ENCODE assay signal across 9 cellular contexts in the genomic region with DNA sequence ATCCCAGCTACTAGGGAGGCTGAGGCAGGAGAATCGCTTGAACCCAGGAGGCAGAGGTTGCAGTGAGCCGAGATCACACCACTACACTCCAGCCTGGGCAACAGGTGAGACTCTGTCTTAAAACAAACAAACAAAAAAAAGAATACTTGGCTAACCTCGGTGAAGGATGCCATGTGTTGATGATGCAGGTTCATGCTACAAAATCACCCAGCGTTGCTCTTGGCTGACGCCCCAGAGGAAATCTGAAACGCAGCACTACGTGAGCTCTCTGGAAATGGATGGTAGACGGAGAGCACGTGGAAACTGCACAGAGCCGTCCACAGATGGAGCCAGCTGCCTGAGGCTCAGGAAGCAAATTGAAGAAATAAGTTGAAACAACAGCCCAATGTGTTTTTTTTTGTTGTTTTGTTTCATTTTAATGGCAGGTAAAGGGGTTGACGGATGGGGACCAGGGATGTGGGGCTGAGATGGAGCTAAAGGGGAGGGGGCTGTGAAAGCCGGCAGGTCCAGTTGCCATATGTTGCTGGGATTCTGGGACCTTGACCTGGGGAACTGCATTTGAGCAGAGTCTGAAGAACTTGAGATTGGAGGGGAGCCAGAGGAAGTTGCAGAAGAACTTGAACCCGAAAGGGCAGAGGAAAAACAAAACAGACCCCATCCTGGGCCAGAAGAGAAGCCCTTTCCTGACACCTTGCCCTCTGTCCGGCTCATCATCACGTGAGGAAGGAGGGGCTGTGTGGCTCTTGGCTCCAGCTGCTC. TPM values are rescaled to one million over a fixed set of nuclear protein-coding genes. Genes with fewer than 3 reads are reported as not detected.
DNase-seq lines count a peak whose midpoint lies in the region; ATAC-seq and TF ChIP-seq lines count a peak whose summit lies in the region.
"Had no signal": no experiment of that assay in that cellular context is flagged by ENCODE, and none has a peak within 500 bp of the region (broad histone marks: within the 10 kb centered on the region; RNA-seq: fewer than 3 reads in every experiment).

No MANE protein-coding gene starts in this region.

- TF ChIP-seq CTCF in Peyer's patch (IDR thresholded peaks at IDR 0.05) = peak in 4 of 6 experiments; percentile 17 to 56 (median 38)
- peak; percentile 48 for TF ChIP-seq CTCF in epithelial cell of esophagus (IDR thresholded peaks at IDR 0.05; ENCODE audit: insufficient read depth, low read depth, low read length, missing control alignments)
- peak; percentile 55 for TF ChIP-seq CTCF in osteoblast (IDR thresholded peaks at IDR 0.05; ENCODE audit: extremely low read depth, low read depth, low read length)

- H3K27me3 Mint-ChIP-seq in activated CD8-positive, alpha-beta memory T cell treated with anti-CD3 and anti-CD28 coated beads, Interleukin-2, amount 10 ng/mL, durations not matched to agents 7 days and 5 days = peaks cover 2% of the 10 kb centered on the region
- H3K27me3 Mint-ChIP-seq in activated T-helper 2 cell treated with anti-CD3 and anti-CD28 coated beads, Interferon-gamma antibody, Interleukin-2, Interleukin-4, amounts not matched to agents 10 μg/mL and 5 μg/mL and 100 μg/mL, durations not matched to agents 14 hours and 24 hours and 36 hours (ENCODE audit: low read depth) = peaks cover 14% of the 10 kb centered on the region
- H3K27me3 Mint-ChIP-seq: stimulated activated naive CD8-positive, alpha-beta T cell treated with anti-CD3 and anti-CD28 coated beads, Interleukin-15, Interleukin-2, amounts not matched to agents 100 ng/mL and 50 ng/mL, for 24 hours had no signal

- H3K27me3 ChIP-seq in Peyer's patch (no peaks in the 10 kb centered on the region), osteoblast (ENCODE audit: insufficient read depth, low read length) (peaks cover 9% of the 10 kb centered on the region)

- no peak for TF ChIP-seq POLR2A in Peyer's patch (IDR thresholded peaks at IDR 0.05)

- intact Hi-C loops in activated T-helper 2 cell treated with anti-CD3 and anti-CD28 coated beads, Interferon-gamma antibody, Interleukin-2, Interleukin-4, amounts not matched to agents 10 μg/mL and 5 μg/mL and 100 μg/mL, durations not matched to agents 14 hours and 24 hours and 36 hours (cut with micrococcal nuclease) = no loop called here

- H3K4me1 ChIP-seq in Peyer's patch = peaks cover 3 to 17% (median 4%) of the 10 kb centered on the region in 4 donors
- H3K4me1 ChIP-seq in osteoblast (ENCODE audit: insufficient read depth, low read length) = peaks cover 7% of the 10 kb centered on the region

- H3K79me2 ChIP-seq in osteoblast (ENCODE audit: insufficient read depth, low read length) = no peaks in the 10 kb centered on the region

- H3K9me3 ChIP-seq in Peyer's patch (no peaks in the 10 kb centered on the region), osteoblast (ENCODE audit: low read depth, low read length) (no peaks in the 10 kb centered on the region)

- H3K9me3 Mint-ChIP-seq in activated CD8-positive, alpha-beta memory T cell treated with anti-CD3 and anti-CD28 coated beads, Interleukin-2, amount 10 ng/mL, durations not matched to agents 7 days and 5 days (ENCODE audit: low read depth) = no peaks in the 10 kb centered on the region
- H3K9me3 Mint-ChIP-seq in activated T-helper 2 cell treated with anti-CD3 and anti-CD28 coated beads, Interferon-gamma antibody, Interleukin-2, Interleukin-4, amounts not matched to agents 10 μg/mL and 5 μg/mL and 100 μg/mL, durations not matched to agents 14 hours and 24 hours and 36 hours = no peaks in the 10 kb centered on the region
- H3K9me3 Mint-ChIP-seq: stimulated activated naive CD8-positive, alpha-beta T cell treated with anti-CD3 and anti-CD28 coated beads, Interleukin-15, Interleukin-2, amounts not matched to agents 100 ng/mL and 50 ng/mL, for 24 hours had no signal

- peak overlapping the region; percentile 51 for H3K4me2 ChIP-seq in osteoblast (ENCODE audit: insufficient read depth, low read length)

- peak; percentile 47 for ATAC-seq in activated CD8-positive, alpha-beta memory T cell treated with anti-CD3 and anti-CD28 coated beads, Interleukin-2, amount 10 ng/mL, durations not matched to agents 7 days and 5 days
- ATAC-seq in HG02870 (IDR thresholded peaks at IDR 0.05; ENCODE audit: unreplicated experiment) = peak; percentile 53

- H3K4me1 Mint-ChIP-seq in activated CD8-positive, alpha-beta memory T cell treated with anti-CD3 and anti-CD28 coated beads, Interleukin-2, amount 10 ng/mL, durations not matched to agents 7 days and 5 days = peaks cover 9% of the 10 kb centered on the region
- H3K4me1 Mint-ChIP-seq in activated T-helper 2 cell treated with anti-CD3 and anti-CD28 coated beads, Interferon-gamma antibody, Interleukin-2, Interleukin-4, amounts not matched to agents 10 μg/mL and 5 μg/mL and 100 μg/mL, durations not matched to agents 14 hours and 24 hours and 36 hours (ENCODE audit: low read depth) = no peaks in the 10 kb centered on the region

- no peaks in the 10 kb centered on the region for H3K36me3 ChIP-seq in Peyer's patch
- no peaks in the 10 kb centered on the region for H3K36me3 ChIP-seq in osteoblast (ENCODE audit: insufficient read depth, low read length)

- H3K4me3 Mint-ChIP-seq in activated CD8-positive, alpha-beta memory T cell treated with anti-CD3 and anti-CD28 coated beads, Interleukin-2, amount 10 ng/mL, durations not matched to agents 7 days and 5 days = no peak overlapping the region
- no peak overlapping the region for H3K4me3 Mint-ChIP-seq in activated T-helper 2 cell treated with anti-CD3 and anti-CD28 coated beads, Interferon-gamma antibody, Interleukin-2, Interleukin-4, amounts not matched to agents 10 μg/mL and 5 μg/mL and 100 μg/mL, durations not matched to agents 14 hours and 24 hours and 36 hours (ENCODE audit: low read depth)
- H3K4me3 Mint-ChIP-seq: stimulated activated naive CD8-positive, alpha-beta T cell treated with anti-CD3 and anti-CD28 coated beads, Interleukin-15, Interleukin-2, amounts not matched to agents 100 ng/mL and 50 ng/mL, for 24 hours had no signal

- no peak overlapping the region for H3K27ac Mint-ChIP-seq in activated CD8-positive, alpha-beta memory T cell treated with anti-CD3 and anti-CD28 coated beads, Interleukin-2, amount 10 ng/mL, durations not matched to agents 7 days and 5 days
- H3K27ac Mint-ChIP-seq in activated T-helper 2 cell treated with anti-CD3 and anti-CD28 coated beads, Interferon-gamma antibody, Interleukin-2, Interleukin-4, amounts not matched to agents 10 μg/mL and 5 μg/mL and 100 μg/mL, durations not matched to agents 14 hours and 24 hours and 36 hours = no peak overlapping the region
- H3K27ac Mint-ChIP-seq: stimulated activated naive CD8-positive, alpha-beta T cell treated with anti-CD3 and anti-CD28 coated beads, Interleukin-15, Interleukin-2, amounts not matched to agents 100 ng/mL and 50 ng/mL, for 24 hours had no signal

- H3K4me3 ChIP-seq in Peyer's patch (no peak overlapping the region), epithelial cell of esophagus (ENCODE audit: low read length) (no peak overlapping the region), osteoblast (ENCODE audit: insufficient read depth, low read length) (no peak overlapping the region)

- no peaks in the 10 kb centered on the region for H3K36me3 Mint-ChIP-seq in activated CD8-positive, alpha-beta memory T cell treated with anti-CD3 and anti-CD28 coated beads, Interleukin-2, amount 10 ng/mL, durations not matched to agents 7 days and 5 days
- H3K36me3 Mint-ChIP-seq in activated T-helper 2 cell treated with anti-CD3 and anti-CD28 coated beads, Interferon-gamma antibody, Interleukin-2, Interleukin-4, amounts not matched to agents 10 μg/mL and 5 μg/mL and 100 μg/mL, durations not matched to agents 14 hours and 24 hours and 36 hours (ENCODE audit: low read depth) = no peaks in the 10 kb centered on the region

- no peak for DNase-seq in activated CD8-positive, alpha-beta memory T cell treated with anti-CD3 and anti-CD28 coated beads, Interleukin-2, amount 10 ng/mL, durations not matched to agents 7 days and 5 days
- no peak for DNase-seq in activated CD8-positive, alpha-beta memory T cell treated with anti-CD3 and anti-CD28 coated beads, Interleukin-2, amount 50 U/mL, for 4 hours
- DNase-seq in Peyer's patch (peak; percentile 56 to 78 (median 67)), epithelial cell of esophagus (ENCODE audit: low read depth) (peak; percentile 77), osteoblast (ENCODE audit: insufficient read length, low spot score, missing footprints) (peak; percentile 90), D341Med (ENCODE audit: low spot score) (no peak)
- no peak for DNase-seq in activated T-helper 2 cell treated with anti-CD3 and anti-CD28 coated beads, Interferon-gamma antibody, Interleukin-2, Interleukin-4, amounts not matched to agents 10 μg/mL and 5 μg/mL and 100 μg/mL, durations not matched to agents 14 hours and 24 hours and 36 hours (ENCODE audit: low spot score)

- H3K27ac ChIP-seq in Peyer's patch (peak overlapping the region; percentile 0 to 63 (median 35)), osteoblast (ENCODE audit: low read depth, low read length) (no peak overlapping the region)

- peak overlapping the region; percentile 53 for H2AFZ ChIP-seq in osteoblast (ENCODE audit: low read length)

- CTCF ChIA-PET in activated CD8-positive, alpha-beta memory T cell treated with anti-CD3 and anti-CD28 coated beads, Interleukin-2, amount 10 ng/mL, durations not matched to agents 7 days and 5 days (lab: Charles Lee) = interaction anchor here (1.0 to 2.7 kb wide), 6 partner anchors 8 to 258 kb away, joined by 3 to 16 read pairs (median 4); partner anchors contain the start of gene MANBAL

- H4K20me1 ChIP-seq in osteoblast (ENCODE audit: insufficient read depth, low read length) = no peaks in the 10 kb centered on the region

RNA-seq across cellular contexts. Expression of gene MANBAL, which starts 12.8 kb away (rescaled TPM):
- total RNA-seq in activated CD8-positive, alpha-beta memory T cell treated with anti-CD3 and anti-CD28 coated beads, Interleukin-2, amount 10 ng/mL, durations not matched to agents 7 days and 5 days = 10 to 100 TPM; 11.3 to 11.5 TPM
- total RNA-seq in Peyer's patch (10 to 100 TPM; 19.8 to 31.4 (median 24.8) TPM), osteoblast (14.1 and 17.7 TPM in 2 replicates)
- total RNA-seq in activated T-helper 2 cell treated with anti-CD3 and anti-CD28 coated beads, Interferon-gamma antibody, Interleukin-2, Interleukin-4, amounts not matched to agents 10 μg/mL and 5 μg/mL and 100 μg/mL, durations not matched to agents 14 hours and 24 hours and 36 hours = 12.8 and 14.2 TPM in 2 replicates

RNA-seq across cellular contexts. Expression of gene GHRH, which starts 15.1 kb away (rescaled TPM):
- total RNA-seq in activated CD8-positive, alpha-beta memory T cell treated with anti-CD3 and anti-CD28 coated beads, Interleukin-2, amount 10 ng/mL, durations not matched to agents 7 days and 5 days = not detected
- total RNA-seq in Peyer's patch (not detected), osteoblast (not detected in 2 replicates)
- total RNA-seq in activated T-helper 2 cell treated with anti-CD3 and anti-CD28 coated beads, Interferon-gamma antibody, Interleukin-2, Interleukin-4, amounts not matched to agents 10 μg/mL and 5 μg/mL and 100 μg/mL, durations not matched to agents 14 hours and 24 hours and 36 hours = not detected in 2 replicates

Comparison
In these comparisons a context has a peak if more than half of its experiments do, and no peak if none do; other contexts are left out.
1. DNase-seq: peak in Peyer's patch (3 of 3), epithelial cell of esophagus (single experiment) and osteoblast (single experiment); none in activated CD8-positive, alpha-beta memory T cell treated with anti-CD3 and anti-CD28 coated beads, Interleukin-2, amount 10 ng/mL, durations not matched to agents 7 days and 5 days (single experiment), activated CD8-positive, alpha-beta memory T cell treated with anti-CD3 and anti-CD28 coated beads, Interleukin-2, amount 50 U/mL, for 4 hours (single experiment), D341Med (single experiment) and activated T-helper 2 cell treated with anti-CD3 and anti-CD28 coated beads, Interferon-gamma antibody, Interleukin-2, Interleukin-4, amounts not matched to agents 10 μg/mL and 5 μg/mL and 100 μg/mL, durations not matched to agents 14 hours and 24 hours and 36 hours (single experiment).
2. Peak in every context shown above with its lines, with median percentiles within 50 percentile points of each other: CTCF ChIP-seq.